10 cellular contexts compared by ENCODE assay signal in the genomic region with DNA sequence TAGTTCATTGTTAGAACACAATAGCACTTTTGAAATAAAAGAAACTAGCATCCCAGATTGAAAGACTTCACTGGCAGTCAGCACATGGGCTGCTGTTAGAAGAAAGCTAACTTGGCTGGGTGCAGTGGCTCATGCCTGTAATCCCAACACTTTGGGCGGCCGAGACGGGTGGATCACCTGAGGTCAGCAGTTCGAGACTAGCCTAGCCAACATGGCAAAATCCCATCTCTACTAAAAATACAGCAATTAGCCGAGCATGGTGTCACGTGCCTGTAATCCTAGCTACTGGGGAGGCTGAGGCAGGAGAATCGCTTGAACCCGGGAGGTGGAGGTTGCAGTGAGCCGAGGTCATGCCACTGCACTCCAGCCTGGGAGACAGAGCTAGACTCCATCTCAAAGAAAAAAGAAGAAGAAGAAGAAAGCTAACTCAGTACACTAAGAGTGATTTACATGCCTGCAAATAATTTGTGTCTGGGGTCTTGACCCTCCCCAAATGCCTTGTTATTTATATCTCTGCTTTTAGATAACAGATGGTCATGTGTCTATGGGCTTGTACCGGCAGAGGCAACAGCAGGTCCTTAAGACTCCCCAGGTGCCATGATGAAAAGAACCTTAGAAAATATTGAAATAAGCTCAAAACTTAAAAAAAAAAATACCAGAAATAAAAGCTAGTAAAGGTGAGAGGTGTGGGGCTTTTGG. TPM values are rescaled to one million over a fixed set of nuclear protein-coding genes. Genes with fewer than 3 reads are reported as not detected.
DNase-seq lines count a peak whose midpoint lies in the region; ATAC-seq and TF ChIP-seq lines count a peak whose summit lies in the region.
"Had no signal": no experiment of that assay in that cellular context is flagged by ENCODE, and none has a peak within 500 bp of the region (broad histone marks: within the 10 kb centered on the region; RNA-seq: fewer than 3 reads in every experiment).

No MANE protein-coding gene starts in this region.

- H3K9me3 ChIP-seq in mammary epithelial cell (replicated peaks; ENCODE audit: insufficient read depth, low read length) = no peaks in the 10 kb centered on the region
- H3K9me3 ChIP-seq in muscle layer of colon (ENCODE audit: low read length) = no peaks in the 10 kb centered on the region
- no peaks in the 10 kb centered on the region for H3K9me3 ChIP-seq in upper lobe of right lung

- H3K4me3 Mint-ChIP-seq in MCF 10A (ENCODE audit: unreplicated experiment) = peak overlapping the region; percentile 38
- peak overlapping the region; percentile 82 for H3K4me3 Mint-ChIP-seq in chondrocyte (ENCODE audit: unreplicated experiment)
- H3K4me3 Mint-ChIP-seq in naive thymus-derived CD8-positive, alpha-beta T cell = no peak overlapping the region

- peaks cover 49% of the 10 kb centered on the region for H3K36me3 Mint-ChIP-seq in MCF 10A (ENCODE audit: insufficient read depth, unreplicated experiment)
- H3K36me3 Mint-ChIP-seq in chondrocyte (ENCODE audit: low read depth) = peaks cover 62% of the 10 kb centered on the region
- peaks cover 0 to 7% (median 2%) of the 10 kb centered on the region in 3 donors for H3K36me3 Mint-ChIP-seq in naive thymus-derived CD8-positive, alpha-beta T cell

- H3K9me3 Mint-ChIP-seq in MCF 10A (ENCODE audit: unreplicated experiment) (no peaks in the 10 kb centered on the region), chondrocyte (ENCODE audit: low read depth) (no peaks in the 10 kb centered on the region)
- no peaks in the 10 kb centered on the region for H3K9me3 Mint-ChIP-seq in naive thymus-derived CD8-positive, alpha-beta T cell

- POLR2A ChIA-PET in MCF 10A (lab: Yijun Ruan, JAX) = interaction anchor here (0.6 to 2.2 kb wide), 6 partner anchors 12 to 134 kb away, joined by 3 to 7 read pairs (median 4); no protein-coding TSS in a partner anchor
- POLR2A ChIA-PET in naive thymus-derived CD8-positive, alpha-beta T cell (lab: Charles Lee) = no interaction called here

- in situ Hi-C loops in mammary epithelial cell (cut with MboI; ENCODE audit: low sequenced_read_pairs in 2 of 2) = no loop called here

- TF ChIP-seq CTCF in MCF 10A (IDR thresholded peaks at IDR 0.05; ENCODE audit: unreplicated experiment) (no peak), mammary epithelial cell (conservative IDR thresholded peaks at IDR 0.05 in 1 of 2, IDR thresholded peaks at IDR 0.05 in 1 of 2; ENCODE audit: extremely low read depth in 1 of 2, insufficient read depth in 1 of 2, low read depth in 1 of 2, low read length in 2 of 2) (no peak), chondrocyte (IDR thresholded peaks at IDR 0.05) (no peak), upper lobe of right lung (IDR thresholded peaks at IDR 0.05) (no peak)

- H3K27me3 Mint-ChIP-seq in MCF 10A (ENCODE audit: insufficient read depth, unreplicated experiment) = no peaks in the 10 kb centered on the region
- H3K27me3 Mint-ChIP-seq in chondrocyte (ENCODE audit: low read depth) = no peaks in the 10 kb centered on the region
- H3K27me3 Mint-ChIP-seq in naive thymus-derived CD8-positive, alpha-beta T cell = peaks cover 0 to 3% (median 0%) of the 10 kb centered on the region in 5 donors

- H3K9ac ChIP-seq in mammary epithelial cell (ENCODE audit: insufficient read depth, low read length) = no peak overlapping the region
- H3K9ac ChIP-seq in muscle layer of colon (ENCODE audit: low read length) = peak overlapping the region; percentile 45

- H3K4me1 Mint-ChIP-seq in MCF 10A (ENCODE audit: insufficient read depth, unreplicated experiment) = peaks cover 67% of the 10 kb centered on the region
- H3K4me1 Mint-ChIP-seq in chondrocyte (ENCODE audit: low read depth) = peaks cover 93% of the 10 kb centered on the region
- H3K4me1 Mint-ChIP-seq in naive thymus-derived CD8-positive, alpha-beta T cell = peaks cover 10 to 24% (median 22%) of the 10 kb centered on the region in 4 donors

- H3K27me3 ChIP-seq in mammary epithelial cell (ENCODE audit: insufficient read depth, low read length) (no peaks in the 10 kb centered on the region), muscle layer of colon (ENCODE audit: control insufficient read depth in 1 of 2, insufficient read depth in 2 of 2, low read length in 2 of 2) (no peaks in the 10 kb centered on the region), upper lobe of right lung (no peaks in the 10 kb centered on the region)

- peak overlapping the region; percentile 90 for H3K27ac Mint-ChIP-seq in MCF 10A (ENCODE audit: low read depth, unreplicated experiment)
- H3K27ac Mint-ChIP-seq in chondrocyte (ENCODE audit: unreplicated experiment) = peak overlapping the region; percentile 96
- H3K27ac Mint-ChIP-seq in naive thymus-derived CD8-positive, alpha-beta T cell = no peak overlapping the region

- peaks cover 33% of the 10 kb centered on the region for H3K4me1 ChIP-seq in mammary epithelial cell (ENCODE audit: insufficient read depth, low read length)
- peaks cover 76% of the 10 kb centered on the region for H3K4me1 ChIP-seq in muscle layer of colon (ENCODE audit: insufficient read depth, low read length)
- peaks cover 78% of the 10 kb centered on the region for H3K4me1 ChIP-seq in upper lobe of right lung

- dilution Hi-C loops in mammary epithelial cell (cut with HindIII; ENCODE audit: low sequenced_read_pairs) = no loop called here

- peaks cover 13% of the 10 kb centered on the region for H3K36me3 ChIP-seq in mammary epithelial cell (ENCODE audit: insufficient read depth, low read length)
- peaks cover 67% of the 10 kb centered on the region for H3K36me3 ChIP-seq in muscle layer of colon (ENCODE audit: insufficient read depth, low read length)
- H3K36me3 ChIP-seq in upper lobe of right lung = peaks cover 8% of the 10 kb centered on the region

- DNase-seq in MCF 10A (ENCODE audit: unreplicated experiment) = no peak
- no peak for DNase-seq in mammary epithelial cell
- no peak for DNase-seq in chondrocyte (ENCODE audit: low spot score)
- no peak for DNase-seq in upper lobe of right lung
- no peak for DNase-seq in midbrain (lab: John Stamatoyannopoulos, UW)
- no peak for DNase-seq in NCI-H774 (lab: John Stamatoyannopoulos, UW)
- DNase-seq in naive thymus-derived CD8-positive, alpha-beta T cell = no peak
- DNase-seq: NCI-H1105 treated with DMSO at 0.1 percent for 48 hours, occipital lobe had no signal

- WGBS in mammary epithelial cell (ENCODE audit: low coverage, missing lambda C conversion rate) = 62% methylated on average over 7 of the region's 10 CpGs

- peaks cover 87% of the 10 kb centered on the region for H3K79me2 ChIP-seq in mammary epithelial cell (ENCODE audit: insufficient read depth, low read length)

- ATAC-seq in upper lobe of right lung = no peak
- ATAC-seq in naive thymus-derived CD8-positive, alpha-beta T cell = no peak

- no peaks in the 10 kb centered on the region for H4K20me1 ChIP-seq in mammary epithelial cell (ENCODE audit: insufficient read depth, low read length)

- intact Hi-C loops in MCF 10A (cut with micrococcal nuclease) (no loop called here), mammary epithelial cell (cut with micrococcal nuclease) (no loop called here), upper lobe of right lung (cut with DNase I) (no loop called here)

- H3K27ac ChIP-seq in mammary epithelial cell (ENCODE audit: insufficient read depth, low read depth, low read length) (no peak overlapping the region), muscle layer of colon (ENCODE audit: low read depth, low read length) (peak overlapping the region; percentile 94), upper lobe of right lung (peak overlapping the region; percentile 90)

- H3K4me3 ChIP-seq in mammary epithelial cell (replicated peaks in 1 of 3; ENCODE audit: insufficient read depth in 1 of 3, low read depth in 2 of 3, low read length in 3 of 3) = no peak overlapping the region
- peak overlapping the region in 1 of 2 donors; percentile 17 for H3K4me3 ChIP-seq in muscle layer of colon (ENCODE audit: low read depth in 1 of 2, low read length in 2 of 2)
- no peak overlapping the region for H3K4me3 ChIP-seq in upper lobe of right lung

- CTCF ChIA-PET in MCF 10A (lab: Yijun Ruan, JAX) (interaction anchor here (0.6 to 5.3 kb wide), 7 partner anchors 8 to 280 kb away, joined by 3 to 32 read pairs (median 3); no protein-coding TSS in a partner anchor), mammary epithelial cell (lab: Charles Lee; ENCODE audit: low non-redundant PET) (no interaction called here)

- no TSS peak for BruUV-seq in MCF 10A (replicated peaks; lab: Mats Ljungman, UMichigan)
- no TSS peak for BruUV-seq in mammary epithelial cell (replicated peaks; lab: Mats Ljungman, UMichigan)

- H3K4me2 ChIP-seq in mammary epithelial cell (ENCODE audit: insufficient read depth, low read depth, low read length) = no peak overlapping the region

- H2AFZ ChIP-seq in mammary epithelial cell (ENCODE audit: low read depth, low read length) = no peak overlapping the region

RNA-seq across cellular contexts. Expression of gene TPM1, which starts 9.7 kb away (rescaled TPM):
- 67.8 and 70.4 TPM in 2 replicates for total RNA-seq in MCF 10A (2022)
- 1,000 to 10,000 TPM in 1 of 2 donors, 100 to 1,000 TPM in 1; 463 to 1,538 TPM for total RNA-seq in mammary epithelial cell
- 241 TPM for polyA plus RNA-seq in mammary epithelial cell
- polyA minus RNA-seq in mammary epithelial cell = 182 TPM
- total RNA-seq in chondrocyte = 2,291 to 2,367 TPM (median 2,332 TPM) in 3 replicates
- 229 TPM for total RNA-seq in upper lobe of right lung
- 10 to 100 TPM; 20.6 to 21.2 TPM for total RNA-seq in naive thymus-derived CD8-positive, alpha-beta T cell
- polyA plus RNA-seq in naive thymus-derived CD8-positive, alpha-beta T cell = 1 to 10 TPM; 5.1 to 6.0 (median 5.4) TPM

Comparison
In these comparisons a context has a peak if more than half of its experiments do, and no peak if none do; other contexts are left out.
1. H3K27ac Mint-ChIP-seq: peak in MCF 10A (single experiment) and chondrocyte (single experiment); none in naive thymus-derived CD8-positive, alpha-beta T cell (0 of 10).
2. H3K4me3 Mint-ChIP-seq: peak in MCF 10A (single experiment) and chondrocyte (single experiment); none in naive thymus-derived CD8-positive, alpha-beta T cell (0 of 10).